1 cellular context compared by ENCODE assay signal in the genomic region with DNA sequence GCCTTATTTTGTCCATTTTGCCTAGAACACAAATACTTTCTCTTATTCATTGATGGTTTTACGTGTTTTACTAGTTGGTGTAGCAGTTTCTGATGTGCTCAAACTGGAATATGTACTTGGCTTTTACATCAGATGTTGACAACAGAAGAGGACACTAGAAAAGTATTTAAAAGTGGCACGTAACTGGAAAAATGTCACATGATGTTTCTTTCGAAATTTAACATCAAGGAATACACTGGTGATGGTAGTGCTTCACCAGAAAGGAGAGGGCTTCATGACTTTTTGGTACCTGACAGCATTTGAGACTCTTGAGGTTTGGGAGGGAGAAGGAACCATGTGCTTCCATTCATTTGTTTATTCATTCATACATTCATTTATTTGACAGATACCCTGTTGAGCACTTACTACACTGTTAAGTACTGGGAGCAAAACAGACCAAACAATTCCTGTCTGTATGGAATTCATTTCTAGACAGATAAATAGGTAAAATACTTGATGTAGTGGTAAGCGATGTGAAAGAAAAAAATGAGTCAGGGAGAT.
TF ChIP-seq lines count a peak whose summit lies in the region.

No MANE protein-coding gene starts in this region.

TF ChIP-seq in GM12878, 131 proteins besides CTCF, POLR2A, EP300 and RAD21 (continued from another document):
- TF ChIP-seq, protein P1, sequence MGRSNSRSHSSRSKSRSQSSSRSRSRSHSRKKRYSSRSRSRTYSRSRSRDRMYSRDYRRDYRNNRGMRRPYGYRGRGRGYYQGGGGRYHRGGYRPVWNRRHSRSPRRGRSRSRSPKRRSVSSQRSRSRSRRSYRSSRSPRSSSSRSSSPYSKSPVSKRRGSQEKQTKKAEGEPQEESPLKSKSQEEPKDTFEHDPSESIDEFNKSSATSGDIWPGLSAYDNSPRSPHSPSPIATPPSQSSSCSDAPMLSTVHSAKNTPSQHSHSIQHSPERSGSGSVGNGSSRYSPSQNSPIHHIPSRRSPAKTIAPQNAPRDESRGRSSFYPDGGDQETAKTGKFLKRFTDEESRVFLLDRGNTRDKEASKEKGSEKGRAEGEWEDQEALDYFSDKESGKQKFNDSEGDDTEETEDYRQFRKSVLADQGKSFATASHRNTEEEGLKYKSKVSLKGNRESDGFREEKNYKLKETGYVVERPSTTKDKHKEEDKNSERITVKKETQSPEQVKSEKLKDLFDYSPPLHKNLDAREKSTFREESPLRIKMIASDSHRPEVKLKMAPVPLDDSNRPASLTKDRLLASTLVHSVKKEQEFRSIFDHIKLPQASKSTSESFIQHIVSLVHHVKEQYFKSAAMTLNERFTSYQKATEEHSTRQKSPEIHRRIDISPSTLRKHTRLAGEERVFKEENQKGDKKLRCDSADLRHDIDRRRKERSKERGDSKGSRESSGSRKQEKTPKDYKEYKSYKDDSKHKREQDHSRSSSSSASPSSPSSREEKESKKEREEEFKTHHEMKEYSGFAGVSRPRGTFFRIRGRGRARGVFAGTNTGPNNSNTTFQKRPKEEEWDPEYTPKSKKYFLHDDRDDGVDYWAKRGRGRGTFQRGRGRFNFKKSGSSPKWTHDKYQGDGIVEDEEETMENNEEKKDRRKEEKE (IDR thresholded peaks at IDR 0.05), result no peak
- no peak for TF ChIP-seq DPF2 (IDR thresholded peaks at IDR 0.05)
- TF ChIP-seq KDM1A (IDR thresholded peaks at IDR 0.05; ENCODE audit: borderline replicate concordance), result no peak
- no peak for TF ChIP-seq TBL1XR1 (IDR thresholded peaks at IDR 0.05; ENCODE audit: low read depth, low read length)
- no peak for TF ChIP-seq TAF1 (IDR thresholded peaks at IDR 0.05; ENCODE audit: borderline replicate concordance, low read depth, low read length)
- TF ChIP-seq ZNF217 (IDR thresholded peaks at IDR 0.05), result no peak
- no peak for TF ChIP-seq RFX5 (IDR thresholded peaks at IDR 0.05; ENCODE audit: low read depth, low read length)
- TF ChIP-seq SMAD1 (IDR thresholded peaks at IDR 0.05; ENCODE audit: low read depth, partially characterized antibody), result no peak
- TF ChIP-seq WRNIP1 (IDR thresholded peaks at IDR 0.05; ENCODE audit: borderline replicate concordance, low read depth, low read length), result no peak
- TF ChIP-seq NBN (IDR thresholded peaks at IDR 0.05), result no peak
- TF ChIP-seq IRF4 (IDR thresholded peaks at IDR 0.05; ENCODE audit: low read depth, low read length), result no peak
- TF ChIP-seq MXI1 (IDR thresholded peaks at IDR 0.05; ENCODE audit: low read depth, low read length), result 0 out of 2 replicates have a peak, but pooled peaks have one; percentile 49
